Comparison of ENCODE assay signal across 2 cellular contexts in the genomic region with DNA sequence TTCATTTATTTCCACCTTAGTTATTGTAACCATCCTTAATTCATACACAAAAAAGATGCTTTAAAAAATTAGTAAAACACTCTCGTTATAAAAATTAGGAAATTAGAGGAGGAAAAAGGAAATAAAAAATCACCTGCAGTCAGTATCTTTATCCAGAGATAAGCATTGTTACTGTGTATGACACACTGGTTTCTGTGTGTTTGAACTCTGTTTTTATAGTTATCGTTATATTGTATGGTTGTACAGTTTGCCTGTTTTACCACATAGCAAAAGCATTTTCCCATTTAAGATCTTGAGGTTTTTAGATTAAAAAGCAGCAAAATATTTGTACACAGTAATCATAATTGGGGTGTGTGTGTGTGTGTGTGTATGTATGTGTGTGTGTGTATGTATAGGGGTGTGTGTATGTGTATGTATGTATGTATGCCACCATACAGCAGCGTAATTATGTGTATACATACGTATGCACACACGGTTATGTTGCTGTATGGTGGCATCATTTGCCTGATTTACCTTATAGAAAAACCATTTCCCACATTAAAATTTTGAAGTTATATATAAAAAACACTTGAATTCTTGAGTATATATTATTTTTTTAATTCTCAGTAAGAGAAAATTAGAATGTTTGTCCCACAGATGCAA.
A peak's percentile ranks its signal among the peaks of the same experiment; 100 is the strongest.
TF ChIP-seq lines count a peak whose summit lies in the region.

No MANE protein-coding gene starts in this region.

TF ChIP-seq in GM12891, 5 proteins besides CTCF, POLR2A, EP300 and RAD21:
- no peak for TF ChIP-seq POLR2AphosphoS5 (IDR thresholded peaks at IDR 0.05; ENCODE audit: low read depth, low read length)
- no peak for TF ChIP-seq PAX5 (IDR thresholded peaks at IDR 0.05; ENCODE audit: insufficient read depth, low read length, severe bottlenecking)
- no peak for TF ChIP-seq TAF1 (IDR thresholded peaks at IDR 0.05; ENCODE audit: low read depth, low read length)
- no peak for TF ChIP-seq POU2F2 (IDR thresholded peaks at IDR 0.05; ENCODE audit: low read depth, low read length)
- no peak for TF ChIP-seq SPI1 (IDR thresholded peaks at IDR 0.05; ENCODE audit: low read depth, low read length)

TF ChIP-seq in GM12878, 131 proteins besides CTCF, POLR2A, EP300 and RAD21:
- TF ChIP-seq, protein P1, sequence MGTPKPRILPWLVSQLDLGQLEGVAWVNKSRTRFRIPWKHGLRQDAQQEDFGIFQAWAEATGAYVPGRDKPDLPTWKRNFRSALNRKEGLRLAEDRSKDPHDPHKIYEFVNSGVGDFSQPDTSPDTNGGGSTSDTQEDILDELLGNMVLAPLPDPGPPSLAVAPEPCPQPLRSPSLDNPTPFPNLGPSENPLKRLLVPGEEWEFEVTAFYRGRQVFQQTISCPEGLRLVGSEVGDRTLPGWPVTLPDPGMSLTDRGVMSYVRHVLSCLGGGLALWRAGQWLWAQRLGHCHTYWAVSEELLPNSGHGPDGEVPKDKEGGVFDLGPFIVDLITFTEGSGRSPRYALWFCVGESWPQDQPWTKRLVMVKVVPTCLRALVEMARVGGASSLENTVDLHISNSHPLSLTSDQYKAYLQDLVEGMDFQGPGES (IDR thresholded peaks at IDR 0.05), result no peak
- TF ChIP-seq, protein P2, sequence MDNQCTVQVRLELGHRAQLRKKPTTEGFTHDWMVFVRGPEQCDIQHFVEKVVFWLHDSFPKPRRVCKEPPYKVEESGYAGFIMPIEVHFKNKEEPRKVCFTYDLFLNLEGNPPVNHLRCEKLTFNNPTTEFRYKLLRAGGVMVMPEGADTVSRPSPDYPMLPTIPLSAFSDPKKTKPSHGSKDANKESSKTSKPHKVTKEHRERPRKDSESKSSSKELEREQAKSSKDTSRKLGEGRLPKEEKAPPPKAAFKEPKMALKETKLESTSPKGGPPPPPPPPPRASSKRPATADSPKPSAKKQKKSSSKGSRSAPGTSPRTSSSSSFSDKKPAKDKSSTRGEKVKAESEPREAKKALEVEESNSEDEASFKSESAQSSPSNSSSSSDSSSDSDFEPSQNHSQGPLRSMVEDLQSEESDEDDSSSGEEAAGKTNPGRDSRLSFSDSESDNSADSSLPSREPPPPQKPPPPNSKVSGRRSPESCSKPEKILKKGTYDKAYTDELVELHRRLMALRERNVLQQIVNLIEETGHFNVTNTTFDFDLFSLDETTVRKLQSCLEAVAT (IDR thresholded peaks at IDR 0.05), result 0 out of 2 replicates have a peak, but pooled peaks have one; percentile 26
- TF ChIP-seq ATF2 (IDR thresholded peaks at IDR 0.05; ENCODE audit: low read length) (no peak), YY1 (IDR thresholded peaks at IDR 0.05; ENCODE audit: low read depth, low read length) (no peak), MEF2A (IDR thresholded peaks at IDR 0.05; ENCODE audit: insufficient read depth, low read depth, low read length) (no peak), BCL11A (IDR thresholded peaks at IDR 0.05; ENCODE audit: low read depth, low read length) (no peak)
